ENCODE assay signal across 8 cellular contexts in genomic region chr19:29664753-29665214, GRCh38. TPM values are rescaled to one million over a fixed set of nuclear protein-coding genes. Genes with fewer than 3 reads are reported as not detected.
DNase-seq lines count a peak whose midpoint lies in the region; ATAC-seq, FAIRE-seq and TF ChIP-seq lines count a peak whose summit lies in the region.

No MANE protein-coding gene starts in this region.

- H3K4me3 Mint-ChIP-seq in astrocyte (ENCODE audit: unreplicated experiment) (peak overlapping the region; percentile 79), memory B cell (peak overlapping the region; percentile 67)

- ATAC-seq in heart left ventricle (no peak), left cardiac atrium (no peak), memory B cell (ENCODE audit: low read depth) (peak; percentile 30), aorta (ENCODE audit: low FRiP score) (no peak), GM18502 (IDR thresholded peaks at IDR 0.05; ENCODE audit: poor library complexity, unreplicated experiment) (no peak)

- no peaks in the 10 kb centered on the region for H3K36me3 ChIP-seq in heart left ventricle
- no peaks in the 10 kb centered on the region for H3K36me3 ChIP-seq in astrocyte (ENCODE audit: insufficient read depth, low read length)
- H3K36me3 ChIP-seq in aorta (ENCODE audit: control insufficient read depth in 1 of 2, insufficient read depth in 2 of 2, low read length in 1 of 2), result no peaks in the 10 kb centered on the region

- intact Hi-C loops in heart left ventricle (cut with DNase I), result loop anchor here (2.0 to 10.0 kb wide), 8 partner anchors 14 to 60 kb away; partner anchors contain the start of genes C19orf12 (in 6 of the 10) and POP4 (in 3 of the 10)
- intact Hi-C loops in left cardiac atrium (cut with DNase I), result no loop called here
- intact Hi-C loops in aorta (cut with DNase I), result loop anchor here (5.0 kb wide), 2 partner anchors 52 to 53 kb away; partner anchors contain the start of gene C19orf12 (in 1 of the 2)

- peak overlapping the region; percentile 58 for H2AFZ ChIP-seq in astrocyte (ENCODE audit: low read depth, low read length)

- H3K4me1 Mint-ChIP-seq in astrocyte (ENCODE audit: low read depth, unreplicated experiment), result peaks cover 42% of the 10 kb centered on the region
- peaks cover 15% of the 10 kb centered on the region for H3K4me1 Mint-ChIP-seq in memory B cell

- WGBS in heart left ventricle, 4 donors, result 26 to 35% (median 27%) methylated on average over 16 to 22 of the region's 22 CpGs
- WGBS in aorta, 2 donors, result 34 to 43% methylated on average over 17 to 22 of the region's 22 CpGs

- H3K4me3 ChIP-seq in heart left ventricle (peak overlapping the region; percentile 55 to 98 (median 92)), astrocyte (ENCODE audit: insufficient read depth, low read depth, low read length) (peak overlapping the region; percentile 48), aorta (ENCODE audit: low read length in 2 of 2) (peak overlapping the region in 1 of 2 donors; percentile 24)

- peak overlapping the region; percentile 91 for H3K27ac Mint-ChIP-seq in astrocyte (ENCODE audit: unreplicated experiment)
- H3K27ac Mint-ChIP-seq in memory B cell, result peak overlapping the region; percentile 40

- H3K4me2 ChIP-seq in astrocyte (ENCODE audit: low read length), result peak overlapping the region; percentile 82

- TF ChIP-seq POLR2A in heart left ventricle (IDR thresholded peaks at IDR 0.05), result no peak

- H3K27ac ChIP-seq in heart left ventricle (peak overlapping the region; percentile 80 to 98 (median 93)), astrocyte (ENCODE audit: low read depth, low read length) (peak overlapping the region; percentile 5), aorta (ENCODE audit: low read depth in 1 of 2, low read length in 2 of 2) (peak overlapping the region; percentile 21 to 71)

- H4K20me1 ChIP-seq in astrocyte (ENCODE audit: insufficient read depth, low read length), result peaks cover 15% of the 10 kb centered on the region

- H3K9me3 Mint-ChIP-seq in astrocyte (ENCODE audit: unreplicated experiment), result no peaks in the 10 kb centered on the region
- no peaks in the 10 kb centered on the region for H3K9me3 Mint-ChIP-seq in memory B cell

- H3K4me1 ChIP-seq in heart left ventricle (peaks cover 14 to 70% (median 55%) of the 10 kb centered on the region in 12 donors), astrocyte (ENCODE audit: insufficient read depth, low read length) (peaks cover 53% of the 10 kb centered on the region), aorta (ENCODE audit: control insufficient read depth in 1 of 2, insufficient read depth in 2 of 2, low read length in 2 of 2) (peaks cover 0 to 2% of the 10 kb centered on the region in 2 donors)

- peaks cover 3% of the 10 kb centered on the region for H3K79me2 ChIP-seq in astrocyte (ENCODE audit: insufficient read depth, low read length)

- DNase-seq in heart left ventricle, result no peak
- no peak for DNase-seq in left cardiac atrium
- DNase-seq in astrocyte (ENCODE audit: low read depth), result no peak
- DNase-seq in memory B cell (ENCODE audit: low spot score in 2 of 2), result no peak
- no peak for DNase-seq in aorta
- DNase-seq in amygdala (lab: John Stamatoyannopoulos, UW), result no peak
- no peak for DNase-seq in NCI-H2081 treated with DMSO at 0.1 percent for 48 hours (lab: John Stamatoyannopoulos, UW)

- peak in 7 of 12 donors; percentile 16 to 50 (median 36) for TF ChIP-seq CTCF in heart left ventricle (IDR thresholded peaks at IDR 0.05)
- TF ChIP-seq CTCF in astrocyte (IDR thresholded peaks at IDR 0.05; ENCODE audit: insufficient read depth, low read depth, low read length), result no peak

- H3K36me3 Mint-ChIP-seq in astrocyte (ENCODE audit: low read depth, unreplicated experiment), result peaks cover 7% of the 10 kb centered on the region
- no peaks in the 10 kb centered on the region for H3K36me3 Mint-ChIP-seq in memory B cell

- no peaks in the 10 kb centered on the region for H3K9me3 ChIP-seq in heart left ventricle
- H3K9me3 ChIP-seq in astrocyte (ENCODE audit: insufficient read depth, low read depth, low read length), result no peaks in the 10 kb centered on the region
- H3K9me3 ChIP-seq in aorta (ENCODE audit: control insufficient read depth, low read length), result no peaks in the 10 kb centered on the region

- H3K27me3 ChIP-seq in heart left ventricle (no peaks in the 10 kb centered on the region), astrocyte (ENCODE audit: insufficient read depth, low read length) (no peaks in the 10 kb centered on the region), aorta (ENCODE audit: control insufficient read depth in 1 of 2, insufficient read depth in 2 of 2, low read length in 1 of 2) (no peaks in the 10 kb centered on the region)

- no peaks in the 10 kb centered on the region for H3K27me3 Mint-ChIP-seq in astrocyte (ENCODE audit: low read depth, unreplicated experiment)
- no peaks in the 10 kb centered on the region for H3K27me3 Mint-ChIP-seq in memory B cell

- no peak for FAIRE-seq in astrocyte (lab: Jason Lieb, UNC)

- H3K9ac ChIP-seq in astrocyte (ENCODE audit: low read length), result peak overlapping the region; percentile 78

RNA-seq across cellular contexts. Expression of gene PLEKHF1, which starts 0.5 kb away (rescaled TPM):
- 10 to 100 TPM in 8 of 9 donors, 1 to 10 TPM in 1; 7.8 to 46.1 (median 17.5) TPM for total RNA-seq in heart left ventricle
- 10 to 100 TPM; 38.6 to 42.0 TPM for polyA plus RNA-seq in heart left ventricle
- total RNA-seq in left cardiac atrium, result 10 to 100 TPM; 28.1 to 32.8 TPM
- total RNA-seq in astrocyte, result 10.8 and 13.1 TPM in 2 replicates
- total RNA-seq in aorta, result 10 to 100 TPM; 10.8 to 17.5 TPM
- polyA plus RNA-seq in aorta, result 10 to 100 TPM in 1 of 2 donors, 1 to 10 TPM in 1; 9.9 to 17.2 TPM

RNA-seq across cellular contexts. Expression of gene C19orf12, which starts 50.3 kb away (rescaled TPM):
- total RNA-seq in heart left ventricle (10 to 100 TPM; 35.7 to 80.3 (median 49.2) TPM), left cardiac atrium (10 to 100 TPM; 48.2 to 52.0 TPM), astrocyte (38.7 and 40.9 TPM in 2 replicates), aorta (10 to 100 TPM; 26.4 to 32.8 TPM)
- polyA plus RNA-seq in heart left ventricle (10 to 100 TPM; 34.0 to 47.1 TPM), aorta (10 to 100 TPM; 14.3 to 19.5 TPM)

RNA-seq across cellular contexts. Expression of gene POP4, which starts 58.7 kb away (rescaled TPM):
- total RNA-seq in heart left ventricle (10 to 100 TPM; 41.2 to 69.3 (median 51.1) TPM), left cardiac atrium (10 to 100 TPM; 48.7 to 50.8 TPM), astrocyte (52.3 and 60.6 TPM in 2 replicates), aorta (10 to 100 TPM; 34.2 to 39.2 TPM)
- polyA plus RNA-seq in heart left ventricle (100 to 1,000 TPM in 1 of 2 donors, 10 to 100 TPM in 1; 55.1 to 157 TPM), aorta (10 to 100 TPM; 66.1 to 72.5 TPM)

Comparison
In these comparisons a context has a peak if more than half of its experiments do, and no peak if none do; other contexts are left out.
1. intact Hi-C loops: an anchor here in heart left ventricle (2.0 to 10.0 kb wide) and aorta (5.0 kb wide); none called in left cardiac atrium.
2. H3K27ac ChIP-seq: peak in every context shown above with its lines; median percentile 93 in heart left ventricle; 46 in aorta; 5 in astrocyte.